Comparison of ENCODE assay signal across 1 cellular context in the genomic region with DNA sequence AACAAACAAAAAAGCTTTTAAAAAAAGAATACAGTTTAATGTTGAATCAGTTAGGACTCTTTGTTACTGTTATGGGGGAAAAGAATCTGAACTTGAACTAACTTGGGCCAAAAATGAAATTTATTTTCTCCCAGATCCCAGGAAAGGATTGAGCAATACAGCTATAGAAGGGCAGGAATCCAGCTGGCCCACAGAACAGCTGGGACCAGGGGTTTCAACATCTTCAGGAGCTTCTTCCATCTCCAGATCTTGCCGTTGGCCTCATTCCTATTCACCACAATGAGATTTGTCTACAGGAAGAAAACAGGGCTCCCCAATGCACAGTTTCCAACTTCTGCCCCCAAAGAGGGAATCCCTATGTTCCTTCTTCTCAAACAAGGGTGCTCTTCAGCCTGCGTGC.
TF ChIP-seq lines count a peak whose summit lies in the region.

No MANE protein-coding gene starts in this region.

TF ChIP-seq in K562, 482 proteins besides CTCF, POLR2A, EP300 and RAD21:
- TF ChIP-seq CEBPB (tag; IDR thresholded peaks at IDR 0.05) = 0 out of 2 replicates have a peak, but pooled peaks have one; percentile 24
- TF ChIP-seq RUNX1 (IDR thresholded peaks at IDR 0.05; ENCODE audit: low read depth) = no peak
